In the genomic region with DNA sequence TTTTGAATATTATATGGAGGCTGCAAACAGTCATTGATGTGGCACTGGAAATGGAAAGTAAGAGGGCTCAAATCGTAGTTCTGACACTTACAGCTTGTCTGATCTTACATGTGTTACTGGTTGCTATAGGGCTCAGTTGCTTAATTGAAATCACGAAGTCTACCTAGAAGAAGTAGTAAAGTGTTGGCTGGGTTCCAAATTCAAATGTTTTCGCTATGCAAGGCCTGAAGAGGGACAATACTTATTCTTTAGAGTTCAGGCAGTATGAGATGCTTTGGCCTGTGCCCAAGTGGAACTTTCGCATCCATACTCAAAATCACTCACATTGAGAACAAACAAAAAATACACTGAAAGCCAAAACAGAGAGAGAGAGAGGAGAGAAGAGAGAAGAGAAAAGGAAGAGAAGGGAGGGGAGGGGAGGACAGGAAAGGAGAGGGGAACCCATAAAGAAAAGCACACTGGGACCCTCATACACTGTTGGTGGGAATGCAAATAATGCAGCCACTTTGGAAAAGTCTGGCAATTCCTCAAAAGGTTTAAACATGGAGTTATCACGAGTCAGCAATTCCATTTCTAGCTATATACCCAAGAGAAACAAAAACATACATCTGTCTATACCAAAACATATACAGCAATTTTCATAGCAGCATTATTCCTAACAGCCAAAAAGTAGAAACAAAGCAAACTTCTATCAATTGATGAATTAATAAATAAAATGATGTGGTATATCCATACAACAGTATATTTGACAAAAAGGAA, we compare ENCODE assay signal across 20 cellular contexts. TPM values are rescaled to one million over a fixed set of nuclear protein-coding genes. Genes with fewer than 3 reads are reported as not detected.
DNase-seq lines count a peak whose midpoint lies in the region; ATAC-seq and TF ChIP-seq lines count a peak whose summit lies in the region.
"Had no signal": no experiment of that assay in that cellular context is flagged by ENCODE, and none has a peak within 500 bp of the region (broad histone marks: within the 10 kb centered on the region; RNA-seq: fewer than 3 reads in every experiment).

No MANE protein-coding gene starts in this region.

- H3K36me3 Mint-ChIP-seq in activated T-cell treated with anti-CD3 and anti-CD28 coated beads, Interleukin-2, amount 50 U/mL, for 72 hours (ENCODE audit: insufficient read depth in 2 of 2): peaks cover 2 to 8% of the 10 kb centered on the region in 2 donors
- H3K36me3 Mint-ChIP-seq in T-cell: no peaks in the 10 kb centered on the region
- no peaks in the 10 kb centered on the region for H3K36me3 Mint-ChIP-seq in neural crest cell (ENCODE audit: low read depth)

- H3K27me3 Mint-ChIP-seq in activated T-cell treated with anti-CD3 and anti-CD28 coated beads, Interleukin-2, amount 50 U/mL, for 72 hours (ENCODE audit: low read depth): no peaks in the 10 kb centered on the region
- H3K27me3 Mint-ChIP-seq in T-cell: peaks cover 2 to 3% of the 10 kb centered on the region in 2 donors
- H3K27me3 Mint-ChIP-seq in neural crest cell (ENCODE audit: low read depth): peaks cover 4% of the 10 kb centered on the region

- ATAC-seq in activated T-cell treated with anti-CD3 and anti-CD28 coated beads, Interleukin-2, amount 50 U/mL, for 72 hours (replicated peaks in 1 of 2): no peak
- ATAC-seq in T-cell (replicated peaks in 1 of 4): no peak

- peak overlapping the region; percentile 52 to 85 for H3K4me3 Mint-ChIP-seq in activated T-cell treated with anti-CD3 and anti-CD28 coated beads, Interleukin-2, amount 50 U/mL, for 72 hours
- peak overlapping the region; percentile 0 to 44 (median 12) for H3K4me3 Mint-ChIP-seq in T-cell
- peak overlapping the region; percentile 21 for H3K4me3 Mint-ChIP-seq in neural crest cell

- H3K9me3 ChIP-seq in testis (no peaks in the 10 kb centered on the region), MG63 (no peaks in the 10 kb centered on the region)
- H3K9me3 ChIP-seq: sigmoid colon had no signal

- WGBS in testis, 2 donors: 85 to 90% methylated on average over 5 of the region's 5 CpGs

- H3K36me3 ChIP-seq in testis (ENCODE audit: low read depth, missing control alignments) (no peaks in the 10 kb centered on the region), MG63 (peaks cover 8% of the 10 kb centered on the region)
- H3K36me3 ChIP-seq: sigmoid colon had no signal

- H3K27me3 ChIP-seq in testis (no peaks in the 10 kb centered on the region), MG63 (no peaks in the 10 kb centered on the region)
- H3K27me3 ChIP-seq: sigmoid colon had no signal

- no peak for TF ChIP-seq CTCF in neural crest cell (conservative IDR thresholded peaks at IDR 0.05)
- no peak for TF ChIP-seq CTCF in testis (IDR thresholded peaks at IDR 0.05)

- CTCF ChIA-PET in T-cell (lab: Charles Lee): interaction anchor here (0.6 to 1.3 kb wide), 2 partner anchors 77 to 308 kb away, joined by 3 read pairs; a partner anchor contains a TSS

- no peak for TF ChIP-seq POLR2A in testis (IDR thresholded peaks at IDR 0.05)

- peaks cover 5% of the 10 kb centered on the region for H3K4me1 ChIP-seq in testis

- intact Hi-C loops in testis (cut with DNase I; ENCODE audit: low total_unique reads): loop anchor here (10.0 kb wide), 1 partner anchor 795 kb away; no protein-coding TSS in a partner anchor

- peak overlapping the region; percentile 82 for H3K27ac Mint-ChIP-seq in activated T-cell treated with anti-CD3 and anti-CD28 coated beads, Interleukin-2, amount 50 U/mL, for 72 hours
- H3K27ac Mint-ChIP-seq in T-cell (peak overlapping the region; percentile 21 to 99), neural crest cell (ENCODE audit: unreplicated experiment) (no peak overlapping the region)

- POLR2A ChIA-PET in T-cell (lab: Charles Lee): interaction anchor here (0.7 to 1.2 kb wide), 2 partner anchors 9 to 192 kb away, joined by 5 to 7 read pairs; no protein-coding TSS in a partner anchor

- H3K4me3 ChIP-seq in testis: no peak overlapping the region
- H3K4me3 ChIP-seq in MG63: no peak overlapping the region
- H3K4me3 ChIP-seq: sigmoid colon had no signal

- no peak for DNase-seq in activated T-cell treated with anti-CD3 and anti-CD28 coated beads, Interleukin-2, amount 50 U/mL, for 72 hours
- DNase-seq in activated T-cell treated with anti-CD3 and anti-CD28 coated beads, Interleukin-2, amount 50 U/mL, for 1 hour: no peak
- peak; percentile 67 for DNase-seq in DMS79 treated with DMSO at 0.1 percent for 48 hours (lab: John Stamatoyannopoulos, UW)
- no peak for DNase-seq in T-cell
- DNase-seq in neural crest cell (ENCODE audit: low read depth, low spot score): no peak
- DNase-seq in testis: no peak
- DNase-seq in NCI-H226: no peak
- no peak for DNase-seq in MG63
- DNase-seq: activated CD4-positive, alpha-beta T cell treated with anti-CD3 and anti-CD28 coated beads, Interleukin-2, amount 50 U/mL, for 1 hour; activated CD8-positive, alpha-beta memory T cell treated with anti-CD3 and anti-CD28 coated beads, Interleukin-2, amount 50 U/mL, for 4 hours; activated gamma-delta T cell treated with Interleukin-2 at 50 U/mL for 16 hours; C1 segment of cervical spinal cord; central memory CD4-positive, alpha-beta T cell; head of caudate nucleus; mesendoderm; NCI-H2081 treated with DMSO at 0.1 percent for 48 hours; NCI-H510A treated with DMSO at 0.1 percent for 48 hours; sigmoid colon; stimulated activated CD4-positive, alpha-beta T cell treated with anti-CD3 and anti-CD28 coated beads, Interleukin-15, amount 100 ng/mL, for 24 hours had no signal

- H3K27ac ChIP-seq in testis: no peak overlapping the region
- H3K27ac ChIP-seq: parathyroid adenoma, sigmoid colon had no signal

- peaks cover 3 to 4% of the 10 kb centered on the region in 2 donors for H3K9me3 Mint-ChIP-seq in activated T-cell treated with anti-CD3 and anti-CD28 coated beads, Interleukin-2, amount 50 U/mL, for 72 hours
- H3K9me3 Mint-ChIP-seq in T-cell (peaks cover 0 to 4% (median 3%) of the 10 kb centered on the region in 3 donors), neural crest cell (peaks cover 2% of the 10 kb centered on the region)

- peaks cover 40% of the 10 kb centered on the region for H3K4me1 Mint-ChIP-seq in activated T-cell treated with anti-CD3 and anti-CD28 coated beads, Interleukin-2, amount 50 U/mL, for 72 hours (ENCODE audit: low read depth)
- H3K4me1 Mint-ChIP-seq in T-cell (peaks cover 38 to 42% (median 39%) of the 10 kb centered on the region in 3 donors), neural crest cell (peaks cover 23% of the 10 kb centered on the region)

RNA-seq across cellular contexts. Expression of a gene that starts 2.9 kb away (rescaled TPM):
- total RNA-seq in activated T-cell treated with anti-CD3 and anti-CD28 coated beads, Interleukin-2, amount 50 U/mL, for 72 hours: 100 to 1,000 TPM; 196 to 203 TPM
- total RNA-seq in T-cell (100 to 1,000 TPM in 3 of 5 donors, 10 to 100 TPM in 2; 97.5 to 150 (median 100) TPM), neural crest cell (190 and 206 TPM in 2 replicates), testis (100 to 1,000 TPM; 183 to 274 TPM)
- polyA plus RNA-seq in testis (ENCODE audit: insufficient read depth, low read depth, low replicate concordance): 273 TPM
- 145 and 234 TPM in 2 replicates for total RNA-seq in MG63 (2014; rRNA removed; shearing (Covaris generic); ENCODE audit: low replicate concordance)

Comparison
In these comparisons a context has a peak if more than half of its experiments do, and no peak if none do; other contexts are left out.
1. H3K4me3 Mint-ChIP-seq: peak in every context shown above with its lines; median percentile 68 in activated T-cell treated with anti-CD3 and anti-CD28 coated beads, Interleukin-2, amount 50 U/mL, for 72 hours; 21 in neural crest cell; 12 in T-cell.